28 cellular contexts compared by ENCODE assay signal in genomic region chr19:42228640-42229039, GRCh38. TPM values are rescaled to one million over a fixed set of nuclear protein-coding genes. Genes with fewer than 3 reads are reported as not detected.
A peak's percentile ranks its signal among the peaks of the same experiment; 100 is the strongest.
DNase-seq lines count a peak whose midpoint lies in the region; ATAC-seq and TF ChIP-seq lines count a peak whose summit lies in the region.
"Had no signal": no experiment of that assay in that cellular context is flagged by ENCODE, and none has a peak within 500 bp of the region (broad histone marks: within the 10 kb centered on the region; RNA-seq: fewer than 3 reads in every experiment).

No MANE protein-coding gene starts in this region.

- no peak overlapping the region for H3K4me3 Mint-ChIP-seq in activated T-cell treated with anti-CD3 and anti-CD28 coated beads, Interleukin-2, amount 50 U/mL, for 24 hours
- H3K4me3 Mint-ChIP-seq in activated T-cell treated with anti-CD3 and anti-CD28 coated beads, Interleukin-2, amount 50 U/mL, for 4 hours = no peak overlapping the region
- no peak overlapping the region for H3K4me3 Mint-ChIP-seq in nephron progenitor cell
- H3K4me3 Mint-ChIP-seq: memory B cell had no signal

- no peaks in the 10 kb centered on the region for H3K4me1 ChIP-seq in ovary (ENCODE audit: insufficient read depth)
- H3K4me1 ChIP-seq: colonic mucosa, foreskin keratinocyte, upper lobe of right lung had no signal

- H3K27me3 Mint-ChIP-seq in activated T-cell treated with anti-CD3 and anti-CD28 coated beads, Interleukin-2, amount 50 U/mL, for 24 hours = no peaks in the 10 kb centered on the region
- H3K27me3 Mint-ChIP-seq in activated T-cell treated with anti-CD3 and anti-CD28 coated beads, Interleukin-2, amount 50 U/mL, for 4 hours (ENCODE audit: low read depth) = no peaks in the 10 kb centered on the region
- peaks cover 4% of the 10 kb centered on the region for H3K27me3 Mint-ChIP-seq in nephron progenitor cell (ENCODE audit: low read depth, poor library complexity)
- H3K27me3 Mint-ChIP-seq: memory B cell had no signal

- H3K4me1 Mint-ChIP-seq in activated T-cell treated with anti-CD3 and anti-CD28 coated beads, Interleukin-2, amount 50 U/mL, for 24 hours (ENCODE audit: low read depth) = peaks cover 30% of the 10 kb centered on the region
- peaks cover 4% of the 10 kb centered on the region for H3K4me1 Mint-ChIP-seq in activated T-cell treated with anti-CD3 and anti-CD28 coated beads, Interleukin-2, amount 50 U/mL, for 4 hours (ENCODE audit: low read depth)
- peaks cover 19% of the 10 kb centered on the region for H3K4me1 Mint-ChIP-seq in nephron progenitor cell

- no peak overlapping the region for H3K27ac ChIP-seq in ovary
- H3K27ac ChIP-seq: colonic mucosa, foreskin keratinocyte, KMS-11, skin epidermis, upper lobe of right lung had no signal

- no peaks in the 10 kb centered on the region for H3K36me3 ChIP-seq in ovary

- peaks cover 94% of the 10 kb centered on the region for H3K36me3 Mint-ChIP-seq in activated T-cell treated with anti-CD3 and anti-CD28 coated beads, Interleukin-2, amount 50 U/mL, for 24 hours (ENCODE audit: low read depth)
- peaks cover 38% of the 10 kb centered on the region for H3K36me3 Mint-ChIP-seq in activated T-cell treated with anti-CD3 and anti-CD28 coated beads, Interleukin-2, amount 50 U/mL, for 4 hours (ENCODE audit: insufficient read depth)
- H3K36me3 Mint-ChIP-seq in nephron progenitor cell (ENCODE audit: low read depth) = peaks cover 56% of the 10 kb centered on the region

- no peak for TF ChIP-seq POLR2A in ovary (IDR thresholded peaks at IDR 0.05)

- no peak for ATAC-seq in activated T-cell treated with anti-CD3 and anti-CD28 coated beads, Interleukin-2, amount 50 U/mL, for 4 hours
- ATAC-seq: esophagus mucosa, foreskin keratinocyte, left cardiac atrium, upper lobe of right lung had no signal

- peak overlapping the region; percentile 88 for H3K27ac Mint-ChIP-seq in activated T-cell treated with anti-CD3 and anti-CD28 coated beads, Interleukin-2, amount 50 U/mL, for 24 hours
- H3K27ac Mint-ChIP-seq in nephron progenitor cell = peak overlapping the region; percentile 51

- no peaks in the 10 kb centered on the region for H3K27me3 ChIP-seq in ovary
- H3K27me3 ChIP-seq: colonic mucosa, foreskin keratinocyte, upper lobe of right lung had no signal

- intact Hi-C loops in ovary (cut with DNase I) = no loop called here

- no peak for TF ChIP-seq EP300 in ovary (IDR thresholded peaks at IDR 0.05)

- WGBS in ovary, 3 donors = 65 to 71% (median 71%) methylated on average over 4 of the region's 4 CpGs

- H3K9me3 ChIP-seq in ovary = no peaks in the 10 kb centered on the region
- H3K9me3 ChIP-seq: colonic mucosa, upper lobe of right lung had no signal

- no peak for TF ChIP-seq CTCF in nephron progenitor cell (IDR thresholded peaks at IDR 0.05)
- TF ChIP-seq CTCF in ovary (IDR thresholded peaks at IDR 0.05) = no peak

- no peak for DNase-seq in activated T-cell treated with anti-CD3 and anti-CD28 coated beads, Interleukin-2, amount 50 U/mL, for 24 hours
- no peak for DNase-seq in activated T-cell treated with anti-CD3 and anti-CD28 coated beads, Interleukin-2, amount 50 U/mL, for 4 hours
- DNase-seq in NCI-H82 (lab: John Stamatoyannopoulos, UW) = peak; percentile 73
- no peak for DNase-seq in nephron progenitor cell
- DNase-seq in ovary = no peak
- DNase-seq in stimulated activated CD4-positive, alpha-beta T cell treated with anti-CD3 and anti-CD28 coated beads, Interleukin-12 subunit alpha, Interleukin-12 subunit beta, amount 100 ng/mL, for 4 hours = no peak
- DNase-seq: activated CD4-positive, CD25-positive, alpha-beta regulatory T cell treated with anti-CD3 and anti-CD28 coated beads, Interleukin-2, amount 50 U/mL, for 72 hours; activated CD8-positive, alpha-beta memory T cell treated with anti-CD3 and anti-CD28 coated beads for 24 hours; activated naive CD4-positive, alpha-beta T cell treated with Interleukin-2 at 50 U/mL for 16 hours; activated T-cell treated with anti-CD3 and anti-CD28 coated beads, Interleukin-2, amount 50 U/mL, for 1 hour; anterior cingulate cortex; colonic mucosa; DMS79; effector memory CD4-positive, alpha-beta T cell; foreskin keratinocyte; left cardiac atrium; MV-4-11; NCI-H146; NCI-H2171; NCI-H510A treated with DMSO at 0.1 percent for 48 hours; SIG-M5; stimulated activated CD4-positive, alpha-beta T cell treated with anti-CD3 and anti-CD28 coated beads, Interleukin-1b, Interleukin-23, amount 100 ng/mL, for 48 hours; substantia nigra; upper lobe of right lung had no signal

- no peak overlapping the region for H3K4me3 ChIP-seq in ovary
- H3K4me3 ChIP-seq: colonic mucosa, skin epidermis, upper lobe of right lung had no signal

- no peaks in the 10 kb centered on the region for H3K9me3 Mint-ChIP-seq in activated T-cell treated with anti-CD3 and anti-CD28 coated beads, Interleukin-2, amount 50 U/mL, for 24 hours
- no peaks in the 10 kb centered on the region for H3K9me3 Mint-ChIP-seq in activated T-cell treated with anti-CD3 and anti-CD28 coated beads, Interleukin-2, amount 50 U/mL, for 4 hours
- no peaks in the 10 kb centered on the region for H3K9me3 Mint-ChIP-seq in nephron progenitor cell
- H3K9me3 Mint-ChIP-seq: memory B cell had no signal

RNA-seq across cellular contexts. Expression of gene ZNF526, which starts 8.5 kb away (rescaled TPM):
- 10 to 100 TPM; 17.2 to 19.4 (median 18.7) TPM for total RNA-seq in activated T-cell treated with anti-CD3 and anti-CD28 coated beads, Interleukin-2, amount 50 U/mL, for 4 hours
- total RNA-seq in ovary = 10 to 100 TPM in 5 of 7 donors, 1 to 10 TPM in 2; 2.4 to 17.9 (median 12.9) TPM
- 1 to 10 TPM; 5.0 to 6.5 TPM for polyA plus RNA-seq in ovary

RNA-seq across cellular contexts. Expression of gene DEDD2, which starts 11.2 kb away (rescaled TPM):
- 10 to 100 TPM; 25.2 to 29.1 (median 28.1) TPM for total RNA-seq in activated T-cell treated with anti-CD3 and anti-CD28 coated beads, Interleukin-2, amount 50 U/mL, for 4 hours
- 10 to 100 TPM; 14.9 to 36.8 (median 25.1) TPM for total RNA-seq in ovary
- polyA plus RNA-seq in ovary = 10 to 100 TPM in 1 of 2 donors, 1 to 10 TPM in 1; 8.3 to 33.1 TPM

RNA-seq across cellular contexts. Expression of gene GSK3A, which starts 13.8 kb away (rescaled TPM):
- total RNA-seq in activated T-cell treated with anti-CD3 and anti-CD28 coated beads, Interleukin-2, amount 50 U/mL, for 4 hours = 10 to 100 TPM; 51.9 to 56.4 (median 55.2) TPM
- total RNA-seq in ovary = 10 to 100 TPM; 16.0 to 40.9 (median 34.9) TPM
- polyA plus RNA-seq in ovary = 10 to 100 TPM; 31.9 to 38.3 TPM

RNA-seq across cellular contexts. Expression of gene ERF, which starts 26.3 kb away (rescaled TPM):
- 10 to 100 TPM; 86.2 to 95.4 (median 89.1) TPM for total RNA-seq in activated T-cell treated with anti-CD3 and anti-CD28 coated beads, Interleukin-2, amount 50 U/mL, for 4 hours
- 100 to 1,000 TPM in 1 of 7 donors, 10 to 100 TPM in 6; 23.1 to 110 (median 76.6) TPM for total RNA-seq in ovary
- polyA plus RNA-seq in ovary = 10 to 100 TPM; 31.7 to 51.0 TPM

RNA-seq across cellular contexts. Expression of gene CIC, which starts 40.4 kb away (rescaled TPM):
- total RNA-seq in activated T-cell treated with anti-CD3 and anti-CD28 coated beads, Interleukin-2, amount 50 U/mL, for 4 hours = 10 to 100 TPM; 54.9 to 67.3 (median 64.1) TPM
- total RNA-seq in ovary = 100 to 1,000 TPM in 4 of 7 donors, 10 to 100 TPM in 3; 24.6 to 139 (median 113) TPM
- 10 to 100 TPM in 1 of 2 donors, 1 to 10 TPM in 1; 6.6 to 71.0 TPM for polyA plus RNA-seq in ovary
